ENCODE assay signal across 32 cellular contexts in the genomic region with DNA sequence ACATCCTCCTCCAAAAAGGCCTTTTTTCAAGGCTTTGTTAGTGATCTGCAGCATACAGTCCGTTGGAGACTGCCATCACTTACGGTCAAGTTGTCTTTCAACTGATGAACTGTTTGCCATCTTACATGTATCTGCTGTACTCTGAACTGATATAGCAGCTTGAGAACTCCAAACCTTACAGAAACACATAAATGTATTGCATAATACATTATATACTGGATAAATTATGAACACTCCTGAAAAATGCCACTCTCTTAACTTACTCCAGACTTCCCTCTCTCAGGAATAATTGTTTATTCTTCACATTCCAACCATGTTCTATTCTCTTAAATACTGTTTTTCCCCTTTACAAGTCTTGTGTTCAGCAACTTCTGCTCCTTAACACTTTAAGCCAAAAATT. TPM values are rescaled to one million over a fixed set of nuclear protein-coding genes. Genes with fewer than 3 reads are reported as not detected.
A peak's percentile ranks its signal among the peaks of the same experiment; 100 is the strongest.
DNase-seq lines count a peak whose midpoint lies in the region; ATAC-seq, FAIRE-seq and TF ChIP-seq lines count a peak whose summit lies in the region.
"Had no signal": no experiment of that assay in that cellular context is flagged by ENCODE, and none has a peak within 500 bp of the region (broad histone marks: within the 10 kb centered on the region; RNA-seq: fewer than 3 reads in every experiment).

No MANE protein-coding gene starts in this region.

- POLR2A ChIA-PET in K562 (lab: Yijun Ruan, JAX) = no interaction called here
- POLR2A ChIA-PET in PC-3 (lab: Charles Lee; ENCODE audit: unreplicated experiment) = no interaction called here

- H2AFZ ChIP-seq in K562 (ENCODE audit: low read depth, low read length) (peak overlapping the region; percentile 57), PC-3 (ENCODE audit: low read length) (no peak overlapping the region)

- H3K4me3 ChIP-seq in K562 = no peak overlapping the region
- no peak overlapping the region for H3K4me3 ChIP-seq in mesendoderm (ENCODE audit: low read length)
- H3K4me3 ChIP-seq in prostate gland = no peak overlapping the region
- no peak overlapping the region for H3K4me3 ChIP-seq in PC-3 (ENCODE audit: low read length)
- H3K4me3 ChIP-seq: BLaER1, GM12878 had no signal

- BruUV-seq in K562 (replicated peaks; lab: Mats Ljungman, UMichigan) (no TSS peak), PC-3 (replicated peaks; lab: Mats Ljungman, UMichigan) (no TSS peak)

- H2BK15ac ChIP-seq in mesendoderm (replicated peaks; ENCODE audit: low read depth) = no peak overlapping the region

- no peak overlapping the region for H3K56ac ChIP-seq in mesendoderm (ENCODE audit: low read length)

- 18% methylated on average over 2 of the region's 2 CpGs for WGBS in K562 (ENCODE audit: insufficient coverage, low coverage, missing lambda C conversion rate)
- WGBS in mesendoderm (ENCODE audit: extremely low coverage, insufficient coverage, low lambda C conversion rate) = no CpG with 5 or more reads among the region's 2 CpGs
- 81% methylated on average over 2 of the region's 2 CpGs for WGBS in prostate gland

- no peak for TF ChIP-seq RAD21 in K562 (CRISPR knock-in tag; conservative IDR thresholded peaks at IDR 0.05 in 1 of 2, IDR thresholded peaks at IDR 0.05 in 1 of 2)

- no peaks in the 10 kb centered on the region for H3K79me1 ChIP-seq in mesendoderm (ENCODE audit: low read length)

- H4K5ac ChIP-seq in mesendoderm (ENCODE audit: low read length) = no peak overlapping the region

- no peak for TF ChIP-seq EP300 in K562 (IDR thresholded peaks at IDR 0.05; ENCODE audit: low read length)

- no peak overlapping the region for H3K23ac ChIP-seq in mesendoderm (ENCODE audit: low read length)

- H3K9me3 ChIP-seq in K562 (replicated peaks; ENCODE audit: control insufficient read depth, insufficient read depth, low read depth, low read length) (no peaks in the 10 kb centered on the region), prostate gland (no peaks in the 10 kb centered on the region), PC-3 (ENCODE audit: low read length) (no peaks in the 10 kb centered on the region)
- H3K9me3 ChIP-seq: BE2C, BLaER1 had no signal

- no peaks in the 10 kb centered on the region for H3K9me2 ChIP-seq in PC-3 (replicated peaks; ENCODE audit: low read length)

- H3F3A ChIP-seq in PC-3 (ENCODE audit: low read length, unreplicated experiment) = no peaks in the 10 kb centered on the region

- H3K9me1 ChIP-seq in K562 (ENCODE audit: control insufficient read depth, insufficient read depth, low read length) = no peaks in the 10 kb centered on the region

- intact Hi-C loops in K562 (cut with micrococcal nuclease) (no loop called here), prostate gland (cut with DNase I) (no loop called here), PC-3 (cut with micrococcal nuclease) (no loop called here)

- peak overlapping the region; percentile 19 for H2BK5ac ChIP-seq in mesendoderm (ENCODE audit: low read length)

- DNase-seq in HTR-8/SVneo (ENCODE audit: insufficient read length, low spot score) (no peak), K562 (ENCODE audit: extremely low read depth in 1 of 4, low spot score in 3 of 4) (no peak), mesendoderm (no peak), prostate gland (ENCODE audit: low spot score) (no peak), PC-3 (no peak)
- DNase-seq: 8988T; ACHN; BE2C; C1 segment of cervical spinal cord; CD4-positive, alpha-beta memory T cell; CD4-positive, CD25-positive, alpha-beta regulatory T cell; CD8-positive, alpha-beta memory T cell; COR-L47; DMS 273 treated with DMSO at 0.1 percent for 48 hours; DMS153; DMS53; DMS79; DND-41; EL; GDM1 had no signal

- H3K9ac ChIP-seq in K562 (ENCODE audit: insufficient read depth in 1 of 2, low read depth in 2 of 2, low read length in 2 of 2) = no peak overlapping the region
- H3K9ac ChIP-seq in mesendoderm (ENCODE audit: low read length) = no peak overlapping the region
- H3K9ac ChIP-seq in PC-3 (ENCODE audit: low read length) = no peak overlapping the region
- H3K9ac ChIP-seq: BLaER1 had no signal

- no peak overlapping the region for H3K4me2 ChIP-seq in K562 (ENCODE audit: insufficient read depth, low read length)
- no peak overlapping the region for H3K4me2 ChIP-seq in mesendoderm (ENCODE audit: low read length)
- no peak overlapping the region for H3K4me2 ChIP-seq in PC-3 (ENCODE audit: low read length)
- H3K4me2 ChIP-seq: BLaER1 had no signal

- H2AK5ac ChIP-seq in mesendoderm (ENCODE audit: low read length) = no peak overlapping the region

- no peak overlapping the region for H4K8ac ChIP-seq in mesendoderm (ENCODE audit: low read depth, low read length)

- H3K36me3 ChIP-seq in K562 (ENCODE audit: control insufficient read depth, insufficient read depth, low read length) (no peaks in the 10 kb centered on the region), mesendoderm (ENCODE audit: control insufficient read depth, insufficient read depth, low read length) (no peaks in the 10 kb centered on the region), prostate gland (no peaks in the 10 kb centered on the region), PC-3 (ENCODE audit: low read depth, low read length) (no peaks in the 10 kb centered on the region)
- H3K36me3 ChIP-seq: BE2C, BLaER1 had no signal

- TF ChIP-seq CTCF in K562 (IDR thresholded peaks at IDR 0.05 in 2 of 3, conservative IDR thresholded peaks at IDR 0.05 in 1 of 3; ENCODE audit: insufficient read depth in 2 of 3, low read depth in 1 of 3, low read length in 3 of 3) (no peak), prostate gland (IDR thresholded peaks at IDR 0.05) (no peak), PC-3 (conservative IDR thresholded peaks at IDR 0.05; ENCODE audit: low read depth, low read length) (no peak)

- in situ Hi-C loops in K562 (cut with MboI) = no loop called here

- TF ChIP-seq POLR2A in K562 (conservative IDR thresholded peaks at IDR 0.05) = no peak
- no peak for TF ChIP-seq POLR2A in prostate gland (IDR thresholded peaks at IDR 0.05)

- H4K20me1 ChIP-seq in K562 (replicated peaks; ENCODE audit: control insufficient read depth, insufficient read depth, low read length) = no peaks in the 10 kb centered on the region
- H4K20me1 ChIP-seq in PC-3 (ENCODE audit: low read length) = no peaks in the 10 kb centered on the region
- H4K20me1 ChIP-seq: BLaER1 had no signal

- ATAC-seq in K562 (peak; percentile 9; the same call in 2 of the 3 replicates), GM19035 (IDR thresholded peaks at IDR 0.05; ENCODE audit: unreplicated experiment) (no peak), PC-3 (no peak)
- ATAC-seq: GM12878 had no signal

- no peak overlapping the region for H2BK120ac ChIP-seq in mesendoderm (ENCODE audit: low read depth, low read length)

- no peak overlapping the region for H3K18ac ChIP-seq in mesendoderm (ENCODE audit: low read length)

- no peak overlapping the region for H3K4ac ChIP-seq in mesendoderm (ENCODE audit: low read depth, low read length)

- H3K27ac ChIP-seq in K562 (ENCODE audit: extremely low read depth, low read depth, low read length) (no peak overlapping the region), mesendoderm (ENCODE audit: low read depth, low read length) (no peak overlapping the region), prostate gland (no peak overlapping the region), PC-3 (ENCODE audit: low read length) (no peak overlapping the region)
- H3K27ac ChIP-seq: BLaER1 had no signal

- peak; percentile 23 for FAIRE-seq in HTR-8/SVneo (lab: Jason Lieb, UNC)
- no peak for FAIRE-seq in K562 (lab: Jason Lieb, UNC)
- FAIRE-seq: A204.1, GM12878, GM12892, GM18507, GM19239 had no signal

- H3K27me3 ChIP-seq in K562 (ENCODE audit: control insufficient read depth in 2 of 2, insufficient read depth in 2 of 2, low read length in 2 of 2) = no peaks in the 10 kb centered on the region
- H3K27me3 ChIP-seq in mesendoderm (ENCODE audit: insufficient read depth, low read length, poor library complexity) = no peaks in the 10 kb centered on the region
- H3K27me3 ChIP-seq in prostate gland (replicated peaks; ENCODE audit: insufficient read depth) = no peaks in the 10 kb centered on the region
- H3K27me3 ChIP-seq in PC-3 (ENCODE audit: low read length) = peaks cover 9% of the 10 kb centered on the region
- H3K27me3 ChIP-seq: BE2C, BLaER1 had no signal

- H3K79me2 ChIP-seq in K562 (ENCODE audit: control insufficient read depth, insufficient read depth, low read length) = no peaks in the 10 kb centered on the region
- no peaks in the 10 kb centered on the region for H3K79me2 ChIP-seq in mesendoderm (ENCODE audit: control insufficient read depth, insufficient read depth, low read length)
- H3K79me2 ChIP-seq in PC-3 (ENCODE audit: low read length) = no peaks in the 10 kb centered on the region

- H3K4me1 ChIP-seq in K562 (replicated peaks in 1 of 2; ENCODE audit: control insufficient read depth in 2 of 2, insufficient read depth in 2 of 2, low read length in 2 of 2) (peaks cover 3 to 21% of the 10 kb centered on the region in 2 experiments; a peak in 3 of 5 replicates), mesendoderm (ENCODE audit: control insufficient read depth, low read depth, low read length) (no peaks in the 10 kb centered on the region), prostate gland (replicated peaks) (no peaks in the 10 kb centered on the region), PC-3 (ENCODE audit: insufficient read depth, low read length) (no peaks in the 10 kb centered on the region)
- H3K4me1 ChIP-seq: BE2C, BLaER1 had no signal

- CTCF ChIA-PET in K562 (lab: Yijun Ruan, JAX; ENCODE audit: low intra/inter-chr PET ratio) (no interaction called here), PC-3 (lab: Charles Lee) (no interaction called here)

RNA-seq across cellular contexts. Expression of a gene that starts 14.6 kb away (rescaled TPM):
- total RNA-seq in K562 (2011; cell fraction: chromatin; rRNA removed; ENCODE audit: low replicate concordance) = 726 and 803 TPM in 2 replicates
- total RNA-seq in K562 (2011; cell fraction: nucleolus; rRNA removed) = 877 and 1,017 TPM in 2 replicates
- 775 and 1,016 TPM in 2 replicates for total RNA-seq in K562 (2011; cell fraction: nucleoplasm; rRNA removed)
- total RNA-seq in K562 (2014; rRNA removed) = 290 and 296 TPM in 2 replicates
- total RNA-seq in K562 (2014; rRNA removed; fragmentation: Illumina TruSeq; extraction: Trizol) = 505 and 540 TPM in 2 replicates
- total RNA-seq in K562 (2015; rRNA removed; fragmentation: Illumina TruSeq; extraction: Trizol) = 394 and 412 TPM in 2 replicates
- total RNA-seq in K562 (2021) = 327 and 345 TPM in 2 replicates
- polyA plus RNA-seq in K562 (2011; rRNA removed) = 900 and 1,096 TPM in 2 replicates
- polyA plus RNA-seq in K562 (2011; cell fraction: cytosol; rRNA removed) = 558 and 859 TPM in 2 replicates
- 306 and 436 TPM in 2 replicates for polyA plus RNA-seq in K562 (2011; cell fraction: nucleus; rRNA removed)
- 234 and 374 TPM in 2 replicates for polyA plus RNA-seq in K562 (2012)
- polyA plus RNA-seq in K562 (2014; fragmentation: Illumina TruSeq; extraction: Trizol) = 433 and 532 TPM in 2 replicates
- polyA plus RNA-seq in K562 (2014; fragmentation: Nextera tagmentation; extraction: Ambion mirVana) = 1,000 to 10,000 TPM; 1,125 to 1,202 TPM
- polyA plus RNA-seq in K562 (2014; rRNA removed) = 359 and 423 TPM in 2 replicates
- polyA minus RNA-seq in K562 (2011; rRNA and poly(A)+ RNA removed) = 724 and 922 TPM in 2 replicates
- polyA minus RNA-seq in K562 (2011; cell fraction: cytosol; rRNA and poly(A)+ RNA removed) = 185 and 293 TPM in 2 replicates
- polyA minus RNA-seq in K562 (2011; cell fraction: nucleus; rRNA and poly(A)+ RNA removed) = 72.4 and 157 TPM in 2 replicates
- polyA plus RNA-seq in mesendoderm (2013, experiment 1 of 2) = 0.17 TPM
- polyA plus RNA-seq in mesendoderm (2013, experiment 2 of 2) = 0.10 TPM
- total RNA-seq in prostate gland = not detected
- total RNA-seq in PC-3 (2014; rRNA removed) = not detected in 2 replicates
- total RNA-seq: A673; CD4-positive, alpha-beta memory T cell; CD4-positive, CD25-positive, alpha-beta regulatory T cell; CD8-positive, alpha-beta memory T cell; Daoy; G401 had no signal
- polyA plus RNA-seq: AG04450; CD14-positive monocyte; CD4-positive, alpha-beta memory T cell; CD4-positive, CD25-positive, alpha-beta regulatory T cell; CD8-positive, alpha-beta memory T cell had no signal

Comparison
In these comparisons a context has a peak if more than half of its experiments do, and no peak if none do; other contexts are left out.
1. RNA of a gene that starts 14.6 kb away (total RNA-seq): 290 to 1,017 TPM in K562; not detected in prostate gland and not detected in PC-3; every median in the first group is over 100 times any median in the second.